Comparison of ENCODE assay signal across 8 cellular contexts in the genomic region with DNA sequence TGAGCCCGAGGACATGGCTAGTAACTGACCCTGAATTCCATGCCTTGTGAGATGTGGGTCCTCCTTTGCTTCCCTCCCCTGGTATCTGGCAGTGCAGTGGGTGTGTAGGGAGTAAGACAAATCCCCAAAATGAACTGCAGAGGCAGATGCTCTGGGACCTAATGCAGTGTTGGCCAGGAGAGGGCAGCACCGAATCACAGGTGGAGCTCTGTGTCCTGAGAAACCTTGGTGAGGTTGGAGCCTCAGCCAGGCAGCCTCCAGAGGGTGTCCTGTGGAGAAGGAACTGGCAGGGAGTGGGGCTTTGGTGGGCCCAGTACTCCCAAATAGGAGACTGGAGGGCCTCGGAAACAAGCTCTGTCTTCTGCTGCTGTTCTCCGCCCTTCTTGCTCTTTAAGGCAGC.
DNase-seq lines count a peak whose midpoint lies in the region; ATAC-seq and TF ChIP-seq lines count a peak whose summit lies in the region.
"Not testable (repeated sequence)": the region's sequence is repeated elsewhere in the genome, so short reads cannot be mapped to it uniquely, and the experiment has no call there.

No MANE protein-coding gene starts in this region.

- H3K9me3 Mint-ChIP-seq in stimulated activated memory B cell treated with anti-CD40 and anti-IgM and Interleukin-4, amounts not matched to agents 10 μg/mL and 1 μg/mL and 100 μg/mL, for 72 hours, result not testable (repeated sequence)

- not testable (repeated sequence) for TF ChIP-seq RAD21 in HCT116 (IDR thresholded peaks at IDR 0.05; ENCODE audit: low read depth)

- H3K4me1 ChIP-seq in DOHH2 (ENCODE audit: control insufficient read depth, low read length); HCT116 (ENCODE audit: control insufficient read depth in 1 of 2, insufficient read depth in 2 of 2, low read length in 2 of 2); RWPE2 (ENCODE audit: insufficient read depth, poor library complexity, severe bottlenecking): not testable (repeated sequence)

- H3F3A ChIP-seq in DOHH2 (ENCODE audit: control insufficient read depth, insufficient read depth), result not testable (repeated sequence)

- not testable (repeated sequence) for H4K20me1 ChIP-seq in DOHH2 (ENCODE audit: control insufficient read depth, insufficient read depth, low read depth, low read length); HCT116 (ENCODE audit: insufficient read depth)

- not testable (repeated sequence) for H2AFZ ChIP-seq in HCT116 (ENCODE audit: low read depth, low read length, poor library complexity, severe bottlenecking)

- POLR2A ChIA-PET in HCT116 (lab: Charles Lee), result not testable (repeated sequence)

- TF ChIP-seq POLR2A in HCT116 (IDR thresholded peaks at IDR 0.05; ENCODE audit: borderline replicate concordance, extremely low read depth, insufficient read depth, insufficient read length), result not testable (repeated sequence)

- H3K9ac ChIP-seq in HCT116 (ENCODE audit: low read length), result not testable (repeated sequence)

- not testable (repeated sequence) for H3K4me3 Mint-ChIP-seq in stimulated activated memory B cell treated with anti-CD40 and anti-IgM and Interleukin-4, amounts not matched to agents 10 μg/mL and 1 μg/mL and 100 μg/mL, for 72 hours

- not testable (repeated sequence) for H3K27me3 ChIP-seq in DOHH2 (ENCODE audit: control insufficient read depth, low read length); HCT116 (ENCODE audit: insufficient read depth, low read length); RWPE2 (ENCODE audit: insufficient read depth, poor library complexity, severe bottlenecking)

- H3K27me3 Mint-ChIP-seq in stimulated activated memory B cell treated with anti-CD40 and anti-IgM and Interleukin-4, amounts not matched to agents 10 μg/mL and 1 μg/mL and 100 μg/mL, for 72 hours, result not testable (repeated sequence)

- not testable (repeated sequence) for H3K9me3 ChIP-seq in DOHH2 (ENCODE audit: control insufficient read depth, insufficient read depth, low read length); HCT116 (ENCODE audit: control insufficient read depth in 1 of 2, insufficient read depth in 1 of 2, low read depth in 1 of 2, low read length in 2 of 2); RWPE2 (ENCODE audit: severe bottlenecking)

- H3K36me3 ChIP-seq in DOHH2 (ENCODE audit: control insufficient read depth, low read length); HCT116 (ENCODE audit: control insufficient read depth in 1 of 2, insufficient read depth in 2 of 2, low read length in 2 of 2); RWPE2 (ENCODE audit: low read depth): not testable (repeated sequence)

- intact Hi-C loops in HCT116 (cut with micrococcal nuclease), result loop anchor here (5.0 kb wide), 2 partner anchors 250 to 330 kb away; no protein-coding TSS in a partner anchor

- not testable (repeated sequence) for H3K4me1 Mint-ChIP-seq in stimulated activated memory B cell treated with anti-CD40 and anti-IgM and Interleukin-4, amounts not matched to agents 10 μg/mL and 1 μg/mL and 100 μg/mL, for 72 hours

- not testable (repeated sequence) for H3K4me3 ChIP-seq in DOHH2 (ENCODE audit: low read length); HCT116 (replicated peaks in 1 of 2; ENCODE audit: low read depth in 1 of 2, low read length in 2 of 2); RWPE2 (ENCODE audit: severe bottlenecking); choroid plexus epithelial cell (ENCODE audit: low read depth, low read length)

- not testable (repeated sequence) for H3K79me2 ChIP-seq in DOHH2 (ENCODE audit: control insufficient read depth, low read length); HCT116 (ENCODE audit: insufficient read depth, low read length)

- H3K27ac Mint-ChIP-seq in stimulated activated memory B cell treated with anti-CD40 and anti-IgM and Interleukin-4, amounts not matched to agents 10 μg/mL and 1 μg/mL and 100 μg/mL, for 72 hours, result not testable (repeated sequence)

- BruUV-seq in HCT116 (replicated peaks; lab: Mats Ljungman, UMichigan), result not testable (repeated sequence)

- H3K4me2 ChIP-seq in DOHH2 (ENCODE audit: low read length); HCT116 (ENCODE audit: low read length): not testable (repeated sequence)

- peak; percentile 78 for ATAC-seq in GM19372 (IDR thresholded peaks at IDR 0.05; ENCODE audit: low read depth, unreplicated experiment)
- ATAC-seq in HCT116, result peak; percentile 99
- peak; percentile 71 for ATAC-seq in HG03135 (IDR thresholded peaks at IDR 0.05; ENCODE audit: unreplicated experiment)
- ATAC-seq in RWPE2 (ENCODE audit: low read depth), result peak; percentile 84
- ATAC-seq in left lobe of liver, result peak; percentile 99
- peak; percentile 75 for ATAC-seq in stimulated activated memory B cell treated with anti-CD40 and anti-IgM and Interleukin-4, amounts not matched to agents 10 μg/mL and 1 μg/mL and 100 μg/mL, for 72 hours

- RAD21 ChIA-PET in HCT116 (lab: Charles Lee; ENCODE audit: low non-redundant PET in 1 of 2, low total read pairs in 2 of 2, uncharacterized antibody in 2 of 2, unreplicated experiment in 2 of 2), result not testable (repeated sequence)

- CTCF ChIA-PET in HCT116 (lab: Charles Lee), result interaction anchor here (0.7 to 1.6 kb wide), 9 partner anchors 9 to 331 kb away, joined by 3 to 6 read pairs (median 4); no protein-coding TSS in a partner anchor

- DNase-seq in HCT116 (ENCODE audit: low read depth, low spot score); RWPE2 (ENCODE audit: low spot score); choroid plexus epithelial cell (ENCODE audit: low read depth); left lobe of liver (ENCODE audit: low spot score): not testable (repeated sequence)

- H3K27ac ChIP-seq in DOHH2 (ENCODE audit: low read depth, low read length); HCT116 (ENCODE audit: low read depth, low read length); RWPE2 (ENCODE audit: poor library complexity, severe bottlenecking): not testable (repeated sequence)

- TF ChIP-seq CTCF in DOHH2 (IDR thresholded peaks at IDR 0.05; ENCODE audit: low read depth, low read length, poor library complexity, severe bottlenecking) (peak; percentile 42), HCT116 (IDR thresholded peaks at IDR 0.05 in 2 of 3, conservative IDR thresholded peaks at IDR 0.05 in 1 of 3; ENCODE audit: borderline replicate concordance in 1 of 3, insufficient read depth in 1 of 3, low read depth in 2 of 3, low read length in 2 of 3) (peak; percentile 25 to 38 (median 29); a peak in 3 of 6 replicates), RWPE2 (IDR thresholded peaks at IDR 0.05; ENCODE audit: poor library complexity, severe bottlenecking) (peak; percentile 73), choroid plexus epithelial cell (conservative IDR thresholded peaks at IDR 0.05; ENCODE audit: low read depth, low read length) (peak; percentile 29)

- H3K36me3 Mint-ChIP-seq in stimulated activated memory B cell treated with anti-CD40 and anti-IgM and Interleukin-4, amounts not matched to agents 10 μg/mL and 1 μg/mL and 100 μg/mL, for 72 hours, result not testable (repeated sequence)

- H3K9me2 ChIP-seq in DOHH2 (replicated peaks; ENCODE audit: control insufficient read depth, low read length); HCT116 (ENCODE audit: insufficient read depth): not testable (repeated sequence)
